Comparison of ENCODE assay signal across 10 cellular contexts in the genomic region with DNA sequence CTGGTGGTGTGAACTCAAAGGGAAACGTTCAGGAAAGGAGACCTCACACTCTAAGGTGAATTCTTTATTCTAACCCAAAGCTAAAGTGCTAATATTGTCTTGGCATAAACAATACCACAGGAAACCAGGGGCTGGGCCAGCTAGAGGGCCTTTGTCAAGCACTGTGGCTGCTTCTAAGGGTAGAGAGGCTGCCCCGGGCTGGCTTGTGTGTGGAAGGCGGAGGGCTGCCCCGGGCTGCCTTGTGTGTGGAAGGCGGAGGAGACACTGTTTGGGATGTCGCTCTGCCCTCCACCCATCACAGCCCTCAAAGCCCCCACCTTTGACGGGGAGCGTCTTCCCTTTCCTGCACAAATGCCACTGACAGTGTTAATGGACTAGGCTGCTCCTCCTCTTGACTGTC.
DNase-seq lines count a peak whose midpoint lies in the region; ATAC-seq lines count a peak whose summit lies in the region.
"Had no signal": no experiment of that assay in that cellular context is flagged by ENCODE, and none has a peak within 500 bp of the region (broad histone marks: within the 10 kb centered on the region; RNA-seq: fewer than 3 reads in every experiment).

No MANE protein-coding gene starts in this region.

- H3K9me3 ChIP-seq in mesenchymal stem cell (ENCODE audit: control insufficient read depth, low read length), result no peaks in the 10 kb centered on the region
- H3K9me3 ChIP-seq: mucosa of descending colon had no signal

- H3K4ac ChIP-seq in mesenchymal stem cell (ENCODE audit: low read depth in 1 of 2, low read length in 2 of 2), result peak overlapping the region in 1 of 2 experiments; percentile 51

- DNase-seq in activated naive CD4-positive, alpha-beta T cell treated with Interleukin-2 at 50 U/mL for 16 hours, result peak; percentile 19
- DNase-seq in activated naive CD4-positive, alpha-beta T cell treated with anti-CD3 and anti-CD28 coated beads, Interleukin-2, amount 50 U/mL, for 16 hours, result no peak
- DNase-seq in activated naive CD8-positive, alpha-beta T cell treated with anti-CD3 and anti-CD28 coated beads, Interleukin-2, amount 10 ng/mL, durations not matched to agents 7 days and 5 days, result peak; percentile 46
- DNase-seq in mesenchymal stem cell (no peak), glomerular visceral epithelial cell (ENCODE audit: extremely low spot score) (no peak), KG1 (lab: John Stamatoyannopoulos, UW) (no peak), H4 (ENCODE audit: low spot score) (no peak)
- DNase-seq: mucosa of descending colon, NCI-H774 had no signal

- H3K36me3 Mint-ChIP-seq in activated naive CD8-positive, alpha-beta T cell treated with anti-CD3 and anti-CD28 coated beads, Interleukin-2, amount 10 ng/mL, durations not matched to agents 7 days and 5 days, result no peaks in the 10 kb centered on the region

- no peaks in the 10 kb centered on the region for H3K27me3 Mint-ChIP-seq in activated naive CD8-positive, alpha-beta T cell treated with anti-CD3 and anti-CD28 coated beads, Interleukin-2, amount 10 ng/mL, durations not matched to agents 7 days and 5 days

- no peak overlapping the region for H2AK5ac ChIP-seq in mesenchymal stem cell (ENCODE audit: low read length, severe bottlenecking)

- H3K4me3 ChIP-seq in mesenchymal stem cell (ENCODE audit: insufficient read depth in 1 of 2, low read depth in 1 of 2, low read length in 2 of 2) (no peak overlapping the region), urinary bladder (ENCODE audit: low read depth, low read length) (no peak overlapping the region)
- H3K4me3 ChIP-seq: mucosa of descending colon had no signal

- no peak overlapping the region for H4K8ac ChIP-seq in mesenchymal stem cell (ENCODE audit: low read length)

- no peaks in the 10 kb centered on the region for H3K9me3 Mint-ChIP-seq in activated naive CD8-positive, alpha-beta T cell treated with anti-CD3 and anti-CD28 coated beads, Interleukin-2, amount 10 ng/mL, durations not matched to agents 7 days and 5 days

- peak overlapping the region in 1 of 2 experiments; percentile 95 for H2BK12ac ChIP-seq in mesenchymal stem cell (ENCODE audit: low read length in 2 of 2)

- peak overlapping the region; percentile 38 to 42 for H3K18ac ChIP-seq in mesenchymal stem cell (ENCODE audit: low read depth in 1 of 2, low read length in 2 of 2)

- 80% methylated on average over 7 of the region's 8 CpGs for WGBS in mesenchymal stem cell
- WGBS in urinary bladder, result 70% methylated on average over 8 of the region's 8 CpGs

- H3K27me3 ChIP-seq in mesenchymal stem cell (ENCODE audit: control insufficient read depth in 1 of 2, insufficient read depth in 1 of 2, low read length in 2 of 2), result no peaks in the 10 kb centered on the region

- peaks cover 24% of the 10 kb centered on the region for H3K4me1 Mint-ChIP-seq in activated naive CD8-positive, alpha-beta T cell treated with anti-CD3 and anti-CD28 coated beads, Interleukin-2, amount 10 ng/mL, durations not matched to agents 7 days and 5 days

- no peaks in the 10 kb centered on the region for H3K36me3 ChIP-seq in mesenchymal stem cell (ENCODE audit: control insufficient read depth in 1 of 2, insufficient read depth in 2 of 2, low read depth in 1 of 2, low read length in 2 of 2)
- no peaks in the 10 kb centered on the region for H3K36me3 ChIP-seq in urinary bladder (ENCODE audit: insufficient read depth)

- H2BK120ac ChIP-seq in mesenchymal stem cell (ENCODE audit: low read depth, low read length), result no peak overlapping the region

- no peak overlapping the region for H4K91ac ChIP-seq in mesenchymal stem cell (ENCODE audit: low read length)

- H3K4me1 ChIP-seq in mesenchymal stem cell (ENCODE audit: control insufficient read depth, insufficient read depth, low read depth, low read length) (peaks cover 13% of the 10 kb centered on the region), urinary bladder (ENCODE audit: insufficient read depth) (no peaks in the 10 kb centered on the region)

- no peak overlapping the region for H2BK15ac ChIP-seq in mesenchymal stem cell (ENCODE audit: low read depth, poor library complexity, severe bottlenecking)

- POLR2A ChIA-PET in activated naive CD8-positive, alpha-beta T cell treated with anti-CD3 and anti-CD28 coated beads, Interleukin-2, amount 10 ng/mL, durations not matched to agents 7 days and 5 days (lab: Charles Lee), result interaction anchor here (0.6 to 1.8 kb wide), 5 partner anchors 20 to 300 kb away, joined by 3 to 5 read pairs (median 4); no protein-coding TSS in a partner anchor

- H3K23ac ChIP-seq in mesenchymal stem cell (ENCODE audit: low read length in 2 of 2), result no peak overlapping the region

- no peak overlapping the region for H3K27ac ChIP-seq in mesenchymal stem cell (ENCODE audit: low read length, poor library complexity, severe bottlenecking)
- peak overlapping the region; percentile 42 for H3K27ac ChIP-seq in urinary bladder (ENCODE audit: low read depth)

- H2AFZ ChIP-seq in mesenchymal stem cell (ENCODE audit: low read depth, low read length), result no peak overlapping the region

- H2BK5ac ChIP-seq in mesenchymal stem cell (ENCODE audit: low read depth, low read length, poor library complexity, severe bottlenecking), result no peak overlapping the region

- no peak overlapping the region for H3K9ac ChIP-seq in mesenchymal stem cell (ENCODE audit: low read length)

- peak overlapping the region in 1 of 2 experiments; percentile 58 for H3K14ac ChIP-seq in mesenchymal stem cell (ENCODE audit: low read length in 2 of 2)

- H3K27ac Mint-ChIP-seq in activated naive CD8-positive, alpha-beta T cell treated with anti-CD3 and anti-CD28 coated beads, Interleukin-2, amount 10 ng/mL, durations not matched to agents 7 days and 5 days, result peak overlapping the region; percentile 82

- H3K4me3 Mint-ChIP-seq in activated naive CD8-positive, alpha-beta T cell treated with anti-CD3 and anti-CD28 coated beads, Interleukin-2, amount 10 ng/mL, durations not matched to agents 7 days and 5 days, result peak overlapping the region; percentile 16

- no peak overlapping the region for H3K4me2 ChIP-seq in mesenchymal stem cell (ENCODE audit: low read length, poor library complexity, severe bottlenecking)

- H3K79me1 ChIP-seq in mesenchymal stem cell (replicated peaks; ENCODE audit: low read length, poor library complexity, severe bottlenecking), result no peaks in the 10 kb centered on the region

- ATAC-seq in activated naive CD8-positive, alpha-beta T cell treated with anti-CD3 and anti-CD28 coated beads, Interleukin-2, amount 10 ng/mL, durations not matched to agents 7 days and 5 days (ENCODE audit: low read depth), result peak; percentile 91
- ATAC-seq: mucosa of descending colon had no signal

Comparison
In these comparisons a context has a peak if more than half of its experiments do, and no peak if none do; other contexts are left out.
1. DNase-seq: peak in activated naive CD4-positive, alpha-beta T cell treated with Interleukin-2 at 50 U/mL for 16 hours (single experiment) and activated naive CD8-positive, alpha-beta T cell treated with anti-CD3 and anti-CD28 coated beads, Interleukin-2, amount 10 ng/mL, durations not matched to agents 7 days and 5 days (single experiment); none in activated naive CD4-positive, alpha-beta T cell treated with anti-CD3 and anti-CD28 coated beads, Interleukin-2, amount 50 U/mL, for 16 hours (single experiment), mesenchymal stem cell (single experiment), glomerular visceral epithelial cell (single experiment), KG1 (single experiment) and H4 (single experiment).